In genomic region chr14:73829526-73830431, GRCh38 we compare ENCODE assay signal across 9 cellular contexts. TPM values are rescaled to one million over a fixed set of nuclear protein-coding genes. Genes with fewer than 3 reads are reported as not detected.
DNase-seq lines count a peak whose midpoint lies in the region; ATAC-seq and TF ChIP-seq lines count a peak whose summit lies in the region.
"Had no signal": no experiment of that assay in that cellular context is flagged by ENCODE, and none has a peak within 500 bp of the region (broad histone marks: within the 10 kb centered on the region; RNA-seq: fewer than 3 reads in every experiment).

No MANE protein-coding gene starts in this region.

- no peak overlapping the region for H2AFZ ChIP-seq in OCI-LY1 (ENCODE audit: low read length)

- H3K36me3 Mint-ChIP-seq in CD14-positive monocyte, result no peaks in the 10 kb centered on the region
- no peaks in the 10 kb centered on the region for H3K36me3 Mint-ChIP-seq in dendritic cell treated with granulocyte-macrophage colony-stimulating factor and Interleukin-4, amounts not matched to agents 40 ng/mL and 50 ng/mL, for 4 days (ENCODE audit: low read depth)

- H3K4me3 Mint-ChIP-seq in CD14-positive monocyte, result peak overlapping the region in 1 of 2 donors; percentile 56
- no peak overlapping the region for H3K4me3 Mint-ChIP-seq in dendritic cell treated with granulocyte-macrophage colony-stimulating factor and Interleukin-4, amounts not matched to agents 40 ng/mL and 50 ng/mL, for 4 days

- H3K27me3 Mint-ChIP-seq in CD14-positive monocyte (ENCODE audit: low read depth in 3 of 3), result peaks cover 0 to 2% (median 2%) of the 10 kb centered on the region in 3 donors
- no peaks in the 10 kb centered on the region for H3K27me3 Mint-ChIP-seq in dendritic cell treated with granulocyte-macrophage colony-stimulating factor and Interleukin-4, amounts not matched to agents 40 ng/mL and 50 ng/mL, for 4 days

- no peaks in the 10 kb centered on the region for H3K36me3 ChIP-seq in OCI-LY1 (ENCODE audit: insufficient read depth, low read length)
- H3K36me3 ChIP-seq: cardiac muscle cell had no signal

- no peaks in the 10 kb centered on the region for H3K79me2 ChIP-seq in OCI-LY1 (ENCODE audit: insufficient read depth, low read length)

- H3K4me3 ChIP-seq in OCI-LY1 (ENCODE audit: low read depth, low read length, poor library complexity, severe bottlenecking), result no peak overlapping the region
- H3K4me3 ChIP-seq: cardiac muscle cell had no signal

- DNase-seq in CD14-positive monocyte (ENCODE audit: low spot score) (peak; percentile 83), GM20000 (ENCODE audit: low spot score) (peak; percentile 73), D341Med (ENCODE audit: low spot score) (no peak)
- peak; percentile 20 to 46 (median 39) for DNase-seq in stimulated activated CD4-positive, alpha-beta T cell treated with anti-CD3 and anti-CD28 coated beads, TNF-alpha, amount 100 ng/mL, for 48 hours (ENCODE audit: low read depth in 3 of 3)

- intact Hi-C loops in CD14-positive monocyte (cut with micrococcal nuclease), result loop anchor here (5.0 kb wide), 3 partner anchors 42 to 87 kb away; no protein-coding TSS in a partner anchor
- intact Hi-C loops in dendritic cell treated with granulocyte-macrophage colony-stimulating factor and Interleukin-4, amounts not matched to agents 40 ng/mL and 50 ng/mL, for 4 days (cut with micrococcal nuclease), result no loop called here

- no peaks in the 10 kb centered on the region for H3K9me3 ChIP-seq in OCI-LY1 (ENCODE audit: low read length)

- TF ChIP-seq CTCF in CD14-positive monocyte (IDR thresholded peaks at IDR 0.05) (no peak), GM20000 (IDR thresholded peaks at IDR 0.05; ENCODE audit: extremely low read depth, missing control alignments) (no peak), OCI-LY1 (IDR thresholded peaks at IDR 0.05; ENCODE audit: low read length) (peak; percentile 10; the same call in 1 of the 2 replicates)

- peaks cover 0 to 1% (median 0%) of the 10 kb centered on the region in 7 donors for H3K9me3 Mint-ChIP-seq in CD14-positive monocyte
- no peaks in the 10 kb centered on the region for H3K9me3 Mint-ChIP-seq in dendritic cell treated with granulocyte-macrophage colony-stimulating factor and Interleukin-4, amounts not matched to agents 40 ng/mL and 50 ng/mL, for 4 days

- no peak overlapping the region for H3K4me2 ChIP-seq in OCI-LY1 (ENCODE audit: low read length)

- H3K27me3 ChIP-seq in OCI-LY1 (ENCODE audit: insufficient read depth, low read length), result no peaks in the 10 kb centered on the region
- H3K27me3 ChIP-seq: cardiac muscle cell had no signal

- no peaks in the 10 kb centered on the region for H4K20me1 ChIP-seq in OCI-LY1 (ENCODE audit: insufficient read depth, low read length)

- peak overlapping the region; percentile 61 to 93 (median 72) for H3K27ac Mint-ChIP-seq in CD14-positive monocyte
- H3K27ac Mint-ChIP-seq in dendritic cell treated with granulocyte-macrophage colony-stimulating factor and Interleukin-4, amounts not matched to agents 40 ng/mL and 50 ng/mL, for 4 days, result peak overlapping the region; percentile 73

- H3K9me2 ChIP-seq in OCI-LY1 (ENCODE audit: low read depth, low read length), result no peaks in the 10 kb centered on the region

- no peak overlapping the region for H3K27ac ChIP-seq in OCI-LY1 (ENCODE audit: low read depth, low read length, poor library complexity, severe bottlenecking)
- H3K27ac ChIP-seq: cardiac muscle cell had no signal

- peaks cover 13% of the 10 kb centered on the region for H3K4me1 Mint-ChIP-seq in CD14-positive monocyte
- peaks cover 11% of the 10 kb centered on the region for H3K4me1 Mint-ChIP-seq in dendritic cell treated with granulocyte-macrophage colony-stimulating factor and Interleukin-4, amounts not matched to agents 40 ng/mL and 50 ng/mL, for 4 days (ENCODE audit: low read depth)

- no peaks in the 10 kb centered on the region for H3K4me1 ChIP-seq in OCI-LY1 (ENCODE audit: insufficient read depth, low read length, severe bottlenecking)

- ATAC-seq in HG02852 (IDR thresholded peaks at IDR 0.05; ENCODE audit: unreplicated experiment) (no peak), GM18517 (IDR thresholded peaks at IDR 0.05; ENCODE audit: unreplicated experiment) (no peak)

- no peak overlapping the region for H3K9ac ChIP-seq in OCI-LY1 (ENCODE audit: low read length)

- H3F3A ChIP-seq in OCI-LY1 (ENCODE audit: insufficient read depth, low read length), result no peaks in the 10 kb centered on the region

RNA-seq across cellular contexts. Expression of gene PTGR2, which starts 21.9 kb away (rescaled TPM):
- 1 to 10 TPM; 1.1 to 3.8 TPM for polyA plus RNA-seq in CD14-positive monocyte

RNA-seq across cellular contexts. Expression of gene ZNF410, which starts 56.9 kb away (rescaled TPM):
- polyA plus RNA-seq in CD14-positive monocyte, result 10 to 100 TPM; 42.5 to 53.3 TPM
